In genomic region chr2:232927041-232927792, GRCh38 we compare ENCODE assay signal across 8 cellular contexts. TPM values are rescaled to one million over a fixed set of nuclear protein-coding genes. Genes with fewer than 3 reads are reported as not detected.
DNase-seq lines count a peak whose midpoint lies in the region; ATAC-seq and TF ChIP-seq lines count a peak whose summit lies in the region.

No MANE protein-coding gene starts in this region.

- in situ Hi-C loops in Panc1 (cut with HindIII; ENCODE audit: low pct_unique_long_range_greater_than_20kb, low sequenced_read_pairs), result no loop called here

- H3K4me2 ChIP-seq in osteoblast (ENCODE audit: insufficient read depth, low read length), result peak overlapping the region; percentile 51
- H3K4me2 ChIP-seq in Karpas-422 (ENCODE audit: low read depth, low read length, poor library complexity, severe bottlenecking), result no peak overlapping the region

- no peaks in the 10 kb centered on the region for H3K9me3 Mint-ChIP-seq in CD8-positive, alpha-beta T cell

- H3K9ac ChIP-seq in Karpas-422 (ENCODE audit: low read length), result no peak overlapping the region

- no peak for DNase-seq in CD8-positive, alpha-beta T cell
- DNase-seq in Panc1 (ENCODE audit: low read depth, low spot score), result no peak
- no peak for DNase-seq in epithelial cell of esophagus (ENCODE audit: low read depth)
- peak; percentile 95 for DNase-seq in osteoblast (ENCODE audit: insufficient read length, low spot score, missing footprints)
- DNase-seq in Karpas-422, result no peak
- no peak for DNase-seq in posterior vena cava (ENCODE audit: low spot score)
- DNase-seq in stimulated activated naive CD4-positive, alpha-beta T cell treated with Interleukin-2 at 50 U/mL for 16 hours (lab: John Stamatoyannopoulos, UW), result no peak

- H3K4me3 Mint-ChIP-seq in CD8-positive, alpha-beta T cell, result peak overlapping the region; percentile 72

- no peaks in the 10 kb centered on the region for H3K9me3 ChIP-seq in CD8-positive, alpha-beta T cell (ENCODE audit: low read length)
- H3K9me3 ChIP-seq in Panc1 (ENCODE audit: control insufficient read depth, insufficient read depth, low read depth, low read length), result no peaks in the 10 kb centered on the region
- H3K9me3 ChIP-seq in osteoblast (ENCODE audit: low read depth, low read length), result no peaks in the 10 kb centered on the region
- no peaks in the 10 kb centered on the region for H3K9me3 ChIP-seq in Karpas-422 (ENCODE audit: low read length)

- H3K4me1 ChIP-seq in CD8-positive, alpha-beta T cell (ENCODE audit: insufficient read depth, low read length), result peaks cover 12% of the 10 kb centered on the region
- H3K4me1 ChIP-seq in Panc1 (ENCODE audit: control insufficient read depth, insufficient read depth, low read length) (peaks cover 5% of the 10 kb centered on the region; the same call in 1 of the 2 replicates), osteoblast (ENCODE audit: insufficient read depth, low read length) (peaks cover 4% of the 10 kb centered on the region), Karpas-422 (ENCODE audit: low read length) (no peaks in the 10 kb centered on the region)

- H3K27me3 Mint-ChIP-seq in CD8-positive, alpha-beta T cell (ENCODE audit: low read depth), result peaks cover 53% of the 10 kb centered on the region

- H3K27ac Mint-ChIP-seq in CD8-positive, alpha-beta T cell, result no peak overlapping the region

- intact Hi-C loops in CD8-positive, alpha-beta T cell (cut with DNase I, micrococcal nuclease), result no loop called here
- intact Hi-C loops in Panc1 (cut with micrococcal nuclease; ENCODE audit: unreplicated experiment), result no loop called here
- intact Hi-C loops in posterior vena cava (cut with DNase I), result no loop called here

- POLR2A ChIA-PET in CD8-positive, alpha-beta T cell (lab: Charles Lee), result no interaction called here
- POLR2A ChIA-PET in Panc1 (lab: Charles Lee), result interaction anchor here (0.7 to 0.8 kb wide), 2 partner anchors 11 to 61 kb away, joined by 3 to 4 read pairs; no protein-coding TSS in a partner anchor

- H4K20me1 ChIP-seq in osteoblast (ENCODE audit: insufficient read depth, low read length) (no peaks in the 10 kb centered on the region), Karpas-422 (ENCODE audit: insufficient read depth, low read depth, low read length) (no peaks in the 10 kb centered on the region)

- H3K36me3 ChIP-seq in CD8-positive, alpha-beta T cell (ENCODE audit: insufficient read depth, low read length), result no peaks in the 10 kb centered on the region
- H3K36me3 ChIP-seq in Panc1 (ENCODE audit: control insufficient read depth, insufficient read depth, low read length) (no peaks in the 10 kb centered on the region), osteoblast (ENCODE audit: insufficient read depth, low read length) (no peaks in the 10 kb centered on the region), Karpas-422 (ENCODE audit: insufficient read depth, low read length) (no peaks in the 10 kb centered on the region)

- H3K36me3 Mint-ChIP-seq in CD8-positive, alpha-beta T cell, result no peaks in the 10 kb centered on the region

- no peaks in the 10 kb centered on the region for H3K79me2 ChIP-seq in osteoblast (ENCODE audit: insufficient read depth, low read length)
- no peaks in the 10 kb centered on the region for H3K79me2 ChIP-seq in Karpas-422 (ENCODE audit: low read length)

- no peak overlapping the region for H3K4me3 ChIP-seq in CD8-positive, alpha-beta T cell (ENCODE audit: low read depth, low read length)
- H3K4me3 ChIP-seq in Panc1 (ENCODE audit: low read depth in 2 of 2, low read length in 2 of 2) (peak overlapping the region; percentile 46 to 61), epithelial cell of esophagus (ENCODE audit: low read length) (peak overlapping the region; percentile 27), osteoblast (ENCODE audit: insufficient read depth, low read length) (peak overlapping the region; percentile 55), Karpas-422 (ENCODE audit: low read length) (no peak overlapping the region)

- CTCF ChIA-PET in CD8-positive, alpha-beta T cell (lab: Charles Lee), result no interaction called here
- CTCF ChIA-PET in Panc1 (lab: Charles Lee), result interaction anchor here (0.6 kb wide), 1 partner anchor 138 kb away, joined by 4 read pairs; no protein-coding TSS in a partner anchor

- peaks cover 11% of the 10 kb centered on the region for H3K4me1 Mint-ChIP-seq in CD8-positive, alpha-beta T cell (ENCODE audit: low read depth)

- BruUV-seq in Panc1 (replicated peaks; lab: Mats Ljungman, UMichigan), result no TSS peak

- TF ChIP-seq CTCF in CD8-positive, alpha-beta T cell (IDR thresholded peaks at IDR 0.05), result no peak
- TF ChIP-seq CTCF in Panc1 (IDR thresholded peaks at IDR 0.05) (no peak), epithelial cell of esophagus (IDR thresholded peaks at IDR 0.05; ENCODE audit: insufficient read depth, low read depth, low read length, missing control alignments) (no peak), osteoblast (IDR thresholded peaks at IDR 0.05; ENCODE audit: extremely low read depth, low read depth, low read length) (no peak)

- H3K27me3 ChIP-seq in CD8-positive, alpha-beta T cell (ENCODE audit: insufficient read depth, low read length), result peaks cover 17% of the 10 kb centered on the region
- H3K27me3 ChIP-seq in Panc1 (ENCODE audit: control insufficient read depth, insufficient read depth, low read length) (no peaks in the 10 kb centered on the region), osteoblast (ENCODE audit: insufficient read depth, low read length) (peaks cover 29% of the 10 kb centered on the region), Karpas-422 (ENCODE audit: low read length) (no peaks in the 10 kb centered on the region)

- no peak overlapping the region for H3K27ac ChIP-seq in CD8-positive, alpha-beta T cell (ENCODE audit: low read depth, low read length)
- H3K27ac ChIP-seq in Panc1 (ENCODE audit: low read length) (no peak overlapping the region), osteoblast (ENCODE audit: low read depth, low read length) (no peak overlapping the region), Karpas-422 (ENCODE audit: low read length) (no peak overlapping the region)

- H2AFZ ChIP-seq in osteoblast (ENCODE audit: low read length) (peak overlapping the region; percentile 29), Karpas-422 (ENCODE audit: low read length) (no peak overlapping the region)

- H3K9me2 ChIP-seq in Karpas-422 (replicated peaks; ENCODE audit: insufficient read depth, low read length), result no peaks in the 10 kb centered on the region

- no peak for ATAC-seq in CD8-positive, alpha-beta T cell
- ATAC-seq in Panc1 (peak; percentile 62), HG03342 (IDR thresholded peaks at IDR 0.05; ENCODE audit: unreplicated experiment) (no peak)

RNA-seq across cellular contexts. Expression of gene SNORC, which starts 57.2 kb away (rescaled TPM):
- under 1 TPM; 0.16 to 0.44 TPM for total RNA-seq in CD8-positive, alpha-beta T cell
- total RNA-seq in Panc1 (2021; ENCODE audit: unreplicated experiment) (6.8 TPM), osteoblast (0.72 and 0.88 TPM in 2 replicates), posterior vena cava (under 1 TPM; 0.79 to 1.00 TPM)
- polyA plus RNA-seq in Panc1 (2012; ENCODE audit: insufficient read length), result 9.5 TPM
- total RNA-seq in Karpas-422 (2014; rRNA removed; shearing (Covaris generic); ENCODE audit: low replicate concordance), result 1.2 and 1.9 TPM in 2 replicates

Comparison
In these comparisons a context has a peak if more than half of its experiments do, and no peak if none do; other contexts are left out.
1. H3K4me3 ChIP-seq: peak in Panc1 (2 of 2), epithelial cell of esophagus (single experiment) and osteoblast (single experiment); none in CD8-positive, alpha-beta T cell (single experiment) and Karpas-422 (single experiment).